ENCODE assay signal across 23 cellular contexts in genomic region chr10:114353383-114353782, GRCh38.
"Had no signal": no experiment of that assay in that cellular context is flagged by ENCODE, and none has a peak within 500 bp of the region (broad histone marks: within the 10 kb centered on the region; RNA-seq: fewer than 3 reads in every experiment).

No MANE protein-coding gene starts in this region.

- H3K27me3 ChIP-seq: adrenal gland, brain microvascular endothelial cell, right lobe of liver, upper lobe of left lung had no signal

- H3K4me1 Mint-ChIP-seq: T-cell had no signal

- H3K4me3 Mint-ChIP-seq: activated naive CD4-positive, alpha-beta T cell treated with anti-CD3 and anti-CD28 coated beads for 36 hours; activated naive CD8-positive, alpha-beta T cell treated with anti-CD3 and anti-CD28 coated beads for 36 hours; activated T-helper 1 cell treated with anti-CD3 and anti-CD28 coated beads, Interleukin-12 subunit alpha, Interleukin-12 subunit beta, Interleukin-2, Interleukin-4 antibody, amounts not matched to agents 30 ng/mL and 10 ng/mL and 1 ng/mL, durations not matched to agents 14 hours and 24 hours and 36 hours; natural killer cell; T-cell had no signal

- H3K27ac ChIP-seq: adrenal gland, brain microvascular endothelial cell, right lobe of liver, thoracic aorta, upper lobe of left lung had no signal

- ATAC-seq: esophagus mucosa; natural killer cell; right lobe of liver; stimulated activated naive CD8-positive, alpha-beta T cell treated with anti-CD3 and anti-CD28 coated beads, Interleukin-15, Interleukin-2, amounts not matched to agents 100 U/mL and 50 U/mL, for 24 hours; T-cell had no signal

- H3K36me3 ChIP-seq: adrenal gland, brain microvascular endothelial cell, right lobe of liver, thoracic aorta, upper lobe of left lung had no signal

- H3K9me3 ChIP-seq: adrenal gland, right lobe of liver, thoracic aorta, upper lobe of left lung had no signal

- DNase-seq: activated CD4-positive, alpha-beta T cell treated with anti-CD3 and anti-CD28 coated beads for 4 hours; activated CD4-positive, alpha-beta T cell treated with anti-CD3 and anti-CD28 coated beads, Interleukin-2, amount 50 U/mL, for 4 hours; activated effector memory CD4-positive, alpha-beta T cell treated with anti-CD3 and anti-CD28 coated beads, Interleukin-2, amount 50 U/mL, for 16 hours; activated naive CD4-positive, alpha-beta T cell treated with anti-CD3 and anti-CD28 coated beads for 36 hours; activated naive CD8-positive, alpha-beta T cell treated with anti-CD3 and anti-CD28 coated beads for 36 hours; adrenal gland; aorta; brain microvascular endothelial cell; foreskin fibroblast; head of caudate nucleus; hippocampal formation; mesendoderm; natural killer cell; right lobe of liver; stimulated activated CD4-positive, alpha-beta T cell treated with anti-CD3 and anti-CD28 coated beads, Interleukin-12 subunit alpha, Interleukin-12 subunit beta, amount 100 ng/mL, for 4 hours; stimulated activated CD4-positive, alpha-beta T cell treated with anti-CD3 and anti-CD28 coated beads, Interleukin-4, amount 100 ng/mL, for 1 hour; stimulated activated naive CD8-positive, alpha-beta T cell treated with anti-CD3 and anti-CD28 coated beads, Interleukin-15, Interleukin-2, amounts not matched to agents 100 U/mL and 50 U/mL, for 24 hours; T-cell; upper lobe of left lung had no signal

- H3K4me3 ChIP-seq: adrenal gland, right lobe of liver, thoracic aorta, upper lobe of left lung had no signal

- H3K27ac Mint-ChIP-seq: activated naive CD4-positive, alpha-beta T cell treated with anti-CD3 and anti-CD28 coated beads for 36 hours; activated naive CD8-positive, alpha-beta T cell treated with anti-CD3 and anti-CD28 coated beads for 36 hours; activated T-helper 1 cell treated with anti-CD3 and anti-CD28 coated beads, Interleukin-12 subunit alpha, Interleukin-12 subunit beta, Interleukin-2, Interleukin-4 antibody, amounts not matched to agents 30 ng/mL and 10 ng/mL and 1 ng/mL, durations not matched to agents 14 hours and 24 hours and 36 hours; natural killer cell; progenitor cell of endocrine pancreas; T-cell had no signal

- H3K36me3 Mint-ChIP-seq: activated naive CD8-positive, alpha-beta T cell treated with anti-CD3 and anti-CD28 coated beads for 36 hours; natural killer cell; T-cell had no signal

- H3K9me3 Mint-ChIP-seq: activated naive CD4-positive, alpha-beta T cell treated with anti-CD3 and anti-CD28 coated beads for 36 hours; activated naive CD8-positive, alpha-beta T cell treated with anti-CD3 and anti-CD28 coated beads for 36 hours; activated T-helper 1 cell treated with anti-CD3 and anti-CD28 coated beads, Interleukin-12 subunit alpha, Interleukin-12 subunit beta, Interleukin-2, Interleukin-4 antibody, amounts not matched to agents 30 ng/mL and 10 ng/mL and 1 ng/mL, durations not matched to agents 14 hours and 24 hours and 36 hours; natural killer cell; T-cell had no signal

- H3K4me1 ChIP-seq: adrenal gland, right lobe of liver had no signal
